ENCODE assay signal across 8 cellular contexts in the genomic region with DNA sequence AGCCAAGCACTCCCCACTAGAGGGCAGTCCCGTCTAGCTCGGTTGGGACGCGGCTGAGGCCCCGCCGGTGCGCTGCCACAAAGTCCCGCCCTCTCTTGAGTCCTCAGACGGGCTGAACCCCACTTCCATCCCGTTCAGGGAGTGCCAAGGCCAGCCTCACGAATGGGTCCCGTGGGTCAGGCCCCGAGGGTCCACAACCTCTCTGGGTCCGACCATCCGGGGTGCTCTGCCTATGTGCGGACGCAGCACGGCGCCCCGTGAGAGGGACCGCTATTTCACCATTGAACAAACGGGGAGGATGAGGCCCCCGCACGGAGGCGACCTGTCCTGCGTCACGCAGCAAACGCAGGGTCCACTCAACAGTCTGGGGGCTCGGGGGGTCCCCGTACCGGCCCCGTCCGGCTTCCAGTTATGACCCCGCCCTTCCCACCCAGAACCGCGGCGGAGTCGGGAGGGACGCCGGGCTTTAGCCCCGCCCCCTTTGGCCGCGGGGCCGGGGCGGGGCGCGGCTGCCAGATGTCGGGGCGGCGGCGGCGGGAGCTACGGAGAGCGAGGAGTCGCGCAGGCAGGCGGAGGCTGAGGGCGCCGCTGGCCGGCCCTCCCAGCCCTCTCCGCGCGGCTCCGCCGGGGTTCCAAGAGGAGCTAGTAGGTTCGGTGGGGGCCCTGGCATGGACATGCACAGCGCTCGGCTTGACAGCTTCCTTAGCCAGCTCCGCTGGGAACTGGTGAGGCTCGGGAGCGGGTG. TPM values are rescaled to one million over a fixed set of nuclear protein-coding genes. Genes with fewer than 3 reads are reported as not detected.
DNase-seq lines count a peak whose midpoint lies in the region; ATAC-seq and TF ChIP-seq lines count a peak whose summit lies in the region.

A gene (plus strand): TSS at position 543 of the 745 bp plus-strand sequence. CDS start 132 bp downstream, at position 675.

- H3K4me1 ChIP-seq in right lobe of liver = peaks cover 0 to 6% (median 0%) of the 10 kb centered on the region in 4 donors

- H3K9me3 ChIP-seq in right lobe of liver = no peaks in the 10 kb centered on the region

- peak within 1 kb of the TSS; percentile 67 to 97 (median 69) for H3K4me3 ChIP-seq in right lobe of liver

- no peaks in the 10 kb centered on the region for H3K36me3 ChIP-seq in right lobe of liver

- intact Hi-C loops in right lobe of liver (cut with DNase I) = loop anchor here (5.0 to 10.0 kb wide), 3 partner anchors 34 to 102 kb away; a partner anchor contains a TSS

- TF ChIP-seq CTCF in right lobe of liver (IDR thresholded peaks at IDR 0.05) = peak; percentile 87 to 92 (median 90)

- TF ChIP-seq POLR2A in right lobe of liver (IDR thresholded peaks at IDR 0.05) = peak; percentile 46

- H3K27me3 ChIP-seq in right lobe of liver = no peaks in the 10 kb centered on the region

- ATAC-seq in GM18909 (IDR thresholded peaks at IDR 0.05; ENCODE audit: poor library complexity, unreplicated experiment) = peak; percentile 64
- ATAC-seq in HG03175 (IDR thresholded peaks at IDR 0.05; ENCODE audit: unreplicated experiment) = peak; percentile 65
- ATAC-seq in right lobe of liver = peak; percentile 87 to 91 (median 89)

- DNase-seq in AML-193 (lab: John Stamatoyannopoulos, UW) = peak; percentile 84 to 91
- peak; percentile 69 to 84 for DNase-seq in NCI-H524 (lab: John Stamatoyannopoulos, UW)
- DNase-seq in activated CD4-positive, alpha-beta T cell treated with anti-CD3 and anti-CD28 coated beads, Interleukin-2, amount 50 U/mL, for 24 hours (ENCODE audit: low read depth in 1 of 2, low spot score in 1 of 2) = peak; percentile 74 to 83
- DNase-seq in dermis blood vessel endothelial cell = peak; percentile 94
- DNase-seq in right lobe of liver = peak; percentile 92 to 93 (median 93)
- peak; percentile 90 for DNase-seq in stimulated activated CD4-positive, alpha-beta T cell treated with anti-CD3 and anti-CD28 coated beads, Interleukin-4, amount 100 ng/mL, for 24 hours

- 0% methylated on average over 28 of the region's 71 CpGs for WGBS in right lobe of liver (ENCODE audit: insufficient coverage, low coverage, low lambda C conversion rate, missing lambda C conversion rate)

- peak within 1 kb of the TSS; percentile 42 to 69 (median 63) for H3K27ac ChIP-seq in right lobe of liver

RNA-seq across cellular contexts. Expression of the gene that starts here (rescaled TPM):
- total RNA-seq in dermis blood vessel endothelial cell = 14.0 and 28.8 TPM in 2 replicates
- total RNA-seq in right lobe of liver = 1 to 10 TPM in 1 of 6 experiments, under 1 TPM in 5; 0.46 to 1.2 (median 0.73) TPM

Comparison
In these comparisons a context has a peak if more than half of its experiments do, and no peak if none do; other contexts are left out.
1. Peak in every context shown above with its lines: DNase-seq, ATAC-seq, H3K4me3 ChIP-seq and H3K27ac ChIP-seq.